Comparison of ENCODE assay signal across 1 cellular context in genomic region chr20:31593221-31594001, GRCh38.
A peak's percentile ranks its signal among the peaks of the same experiment; 100 is the strongest.
TF ChIP-seq lines count a peak whose summit lies in the region.

No MANE protein-coding gene starts in this region.

TF ChIP-seq in HepG2, 621 proteins besides CTCF, POLR2A, EP300 and RAD21 (continued from another document and continues in another):
- TF ChIP-seq ZNF737 (CRISPR knock-in tag; IDR thresholded peaks at IDR 0.05; ENCODE audit: borderline replicate concordance) = no peak
- TF ChIP-seq ZFX (CRISPR knock-in tag; IDR thresholded peaks at IDR 0.05; ENCODE audit: low read depth) = no peak; the same call in 1 of the 2 replicates
- TF ChIP-seq ZNF275 (CRISPR knock-in tag; IDR thresholded peaks at IDR 0.05; ENCODE audit: borderline replicate concordance) = no peak
- no peak for TF ChIP-seq ZNF235 (CRISPR knock-in tag; IDR thresholded peaks at IDR 0.05; ENCODE audit: borderline replicate concordance)
- TF ChIP-seq GATAD2A (CRISPR knock-in tag; IDR thresholded peaks at IDR 0.05) = peak; percentile 78
- peak; percentile 14; the same call in 1 of the 2 replicates for TF ChIP-seq HDAC2 (CRISPR knock-in tag; IDR thresholded peaks at IDR 0.05)
- no peak for TF ChIP-seq GLMP (CRISPR knock-in tag; IDR thresholded peaks at IDR 0.05; ENCODE audit: borderline replicate concordance)
- no peak for TF ChIP-seq ZSCAN20 (CRISPR knock-in tag; IDR thresholded peaks at IDR 0.05; ENCODE audit: borderline replicate concordance)
- TF ChIP-seq ZNF841 (CRISPR knock-in tag; IDR thresholded peaks at IDR 0.05; ENCODE audit: borderline replicate concordance) = no peak
- TF ChIP-seq HIC2 (CRISPR knock-in tag; IDR thresholded peaks at IDR 0.05; ENCODE audit: low read depth) = peak; percentile 98
- TF ChIP-seq ZMAT3 (CRISPR knock-in tag; conservative IDR thresholded peaks at IDR 0.05) = peak; percentile 55; the same call in 1 of the 2 replicates
- peak; percentile 52 to 57; a peak in 1 of 4 replicates for TF ChIP-seq HMGXB4 (CRISPR knock-in tag; IDR thresholded peaks at IDR 0.05; ENCODE audit: borderline replicate concordance in 1 of 2, low read depth in 1 of 2)
- peak; percentile 20 for TF ChIP-seq DMAP1 (CRISPR knock-in tag; IDR thresholded peaks at IDR 0.05)
- no peak for TF ChIP-seq SIX1 (CRISPR knock-in tag; IDR thresholded peaks at IDR 0.05; ENCODE audit: borderline replicate concordance)
- TF ChIP-seq ZNF761 (CRISPR knock-in tag; conservative IDR thresholded peaks at IDR 0.05) = no peak
- no peak for TF ChIP-seq GMEB1 (CRISPR knock-in tag; IDR thresholded peaks at IDR 0.05; ENCODE audit: borderline replicate concordance)
- no peak for TF ChIP-seq ZNF530 (CRISPR knock-in tag; IDR thresholded peaks at IDR 0.05; ENCODE audit: low read depth)
- TF ChIP-seq NCOA5 (CRISPR knock-in tag; IDR thresholded peaks at IDR 0.05) = no peak
- TF ChIP-seq ZNF282 (IDR thresholded peaks at IDR 0.05; ENCODE audit: partially characterized antibody) = no peak
- TF ChIP-seq NKX3-1 (CRISPR knock-in tag; IDR thresholded peaks at IDR 0.05) = no peak
- TF ChIP-seq HOXA5 (CRISPR knock-in tag; IDR thresholded peaks at IDR 0.05) = no peak
- no peak for TF ChIP-seq SYNCRIP (IDR thresholded peaks at IDR 0.05; ENCODE audit: insufficient read depth, low read depth, low read length)
- TF ChIP-seq ZNF362 (CRISPR knock-in tag; IDR thresholded peaks at IDR 0.05; ENCODE audit: borderline replicate concordance) = peak; percentile 83
- no peak for TF ChIP-seq ZNF253 (CRISPR knock-in tag; IDR thresholded peaks at IDR 0.05; ENCODE audit: borderline replicate concordance)
- TF ChIP-seq MZF1 (CRISPR knock-in tag; IDR thresholded peaks at IDR 0.05; ENCODE audit: borderline replicate concordance) = no peak; the same call in 1 of the 2 replicates
- TF ChIP-seq TRAFD1 (CRISPR knock-in tag; IDR thresholded peaks at IDR 0.05; ENCODE audit: borderline replicate concordance) = 0 out of 2 replicates have a peak, but pooled peaks have one; percentile 34
- TF ChIP-seq ZKSCAN5 (CRISPR knock-in tag; IDR thresholded peaks at IDR 0.05) = no peak
- TF ChIP-seq ZNF224 (CRISPR knock-in tag; IDR thresholded peaks at IDR 0.05) = no peak
- no peak for TF ChIP-seq MAFG (CRISPR knock-in tag; IDR thresholded peaks at IDR 0.05)
- no peak for TF ChIP-seq ZNF564 (CRISPR knock-in tag; IDR thresholded peaks at IDR 0.05)
- TF ChIP-seq ZNF598 (CRISPR knock-in tag; IDR thresholded peaks at IDR 0.05; ENCODE audit: borderline replicate concordance) = 0 out of 2 replicates have a peak, but pooled peaks have one; percentile 45
- no peak; the same call in 1 of the 2 replicates for TF ChIP-seq CREBL2 (CRISPR knock-in tag; IDR thresholded peaks at IDR 0.05; ENCODE audit: borderline replicate concordance)
- peak; percentile 70 for TF ChIP-seq AGO2 (optimal IDR thresholded peaks at IDR 0.05; ENCODE audit: low read depth, low read length)
- TF ChIP-seq FIP1L1 (IDR thresholded peaks at IDR 0.05; ENCODE audit: borderline replicate concordance, insufficient read depth, low read depth, low read length) = no peak
- 0 out of 2 replicates have a peak, but pooled peaks have one; percentile 45 for TF ChIP-seq CC2D1A (CRISPR knock-in tag; IDR thresholded peaks at IDR 0.05)
- no peak for TF ChIP-seq JARID2 (CRISPR knock-in tag; IDR thresholded peaks at IDR 0.05; ENCODE audit: insufficient replicate concordance)
- 0 out of 2 replicates have a peak, but pooled peaks have one; percentile 66 for TF ChIP-seq ZNF724P (CRISPR knock-in tag; IDR thresholded peaks at IDR 0.05; ENCODE audit: borderline replicate concordance)
- no peak for TF ChIP-seq ZNF563 (CRISPR knock-in tag; IDR thresholded peaks at IDR 0.05)
- TF ChIP-seq NRL (CRISPR knock-in tag; IDR thresholded peaks at IDR 0.05; ENCODE audit: borderline replicate concordance) = no peak
- TF ChIP-seq ZNF34 (CRISPR knock-in tag; IDR thresholded peaks at IDR 0.05; ENCODE audit: borderline replicate concordance) = no peak
- no peak for TF ChIP-seq MTA3 (CRISPR knock-in tag; IDR thresholded peaks at IDR 0.05)
- peak in 1 of 2 experiments; percentile 45; a peak in 1 of 4 replicates for TF ChIP-seq NR2F1 (CRISPR knock-in tag; IDR thresholded peaks at IDR 0.05)
- TF ChIP-seq HMGA1 (CRISPR knock-in tag; conservative IDR thresholded peaks at IDR 0.05) = no peak
- no peak for TF ChIP-seq SAFB2 (CRISPR knock-in tag; IDR thresholded peaks at IDR 0.05; ENCODE audit: borderline replicate concordance, low read depth)
- no peak for TF ChIP-seq KIAA2018 (CRISPR knock-in tag; IDR thresholded peaks at IDR 0.05; ENCODE audit: borderline replicate concordance)
- 0 out of 2 replicates have a peak, but pooled peaks have one; percentile 37 for TF ChIP-seq KAT8 (CRISPR knock-in tag; IDR thresholded peaks at IDR 0.05)
- TF ChIP-seq NR2F2 (IDR thresholded peaks at IDR 0.05; ENCODE audit: borderline replicate concordance, low read depth) = no peak
